In the genomic region with DNA sequence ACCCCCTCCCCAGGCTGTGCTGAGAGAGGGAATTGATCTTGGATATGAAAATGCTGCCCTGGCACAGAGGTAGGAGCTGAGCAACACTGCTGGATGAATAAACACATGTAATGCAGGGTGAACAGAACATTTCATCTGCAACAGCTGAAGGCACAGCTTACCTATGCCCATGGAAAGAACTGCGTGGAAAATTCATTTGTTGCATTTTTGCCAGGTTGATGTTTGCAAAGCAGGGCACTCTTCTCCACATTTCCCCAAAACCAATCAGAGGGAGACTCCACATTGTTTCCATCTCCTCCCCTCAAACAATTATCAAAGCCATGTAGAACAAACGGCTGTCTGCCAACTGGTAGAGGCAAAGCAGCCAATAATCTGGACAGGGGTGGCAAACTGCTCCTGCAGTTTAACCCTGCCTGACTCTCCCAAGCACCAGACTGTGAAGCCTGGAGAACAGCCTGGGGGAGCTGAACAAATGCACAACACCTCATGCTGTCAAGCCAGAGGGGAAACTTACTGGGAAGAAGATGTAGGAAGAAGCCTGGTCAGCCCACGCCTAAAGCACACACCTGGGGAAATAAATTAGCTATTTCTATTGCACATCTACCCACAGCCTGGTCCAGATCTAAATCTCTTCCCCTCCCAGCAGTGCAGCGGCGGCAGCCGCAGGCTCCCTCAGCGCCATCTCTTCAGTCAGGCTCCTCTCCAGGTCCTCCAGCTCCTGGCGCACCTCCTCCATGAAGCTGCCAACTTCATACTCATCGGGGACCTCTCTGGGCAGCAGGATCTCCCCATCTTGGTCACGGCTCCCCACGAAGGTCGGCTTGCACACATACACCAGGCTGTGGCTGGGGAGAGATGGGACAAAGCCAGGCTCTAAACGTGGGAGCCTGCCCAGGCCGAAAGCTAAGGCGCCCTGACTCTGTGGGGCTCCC, we compare ENCODE assay signal across 22 cellular contexts. TPM values are rescaled to one million over a fixed set of nuclear protein-coding genes. Genes with fewer than 3 reads are reported as not detected.
A peak's percentile ranks its signal among the peaks of the same experiment; 100 is the strongest.
DNase-seq lines count a peak whose midpoint lies in the region; ATAC-seq and TF ChIP-seq lines count a peak whose summit lies in the region.
"Had no signal": no experiment of that assay in that cellular context is flagged by ENCODE, and none has a peak within 500 bp of the region (broad histone marks: within the 10 kb centered on the region; RNA-seq: fewer than 3 reads in every experiment).

No MANE protein-coding gene starts in this region.

- H3K9me3 Mint-ChIP-seq in activated T-cell treated with anti-CD3 and anti-CD28 coated beads, Interleukin-2, amount 50 U/mL, for 24 hours: no peaks in the 10 kb centered on the region
- H3K9me3 Mint-ChIP-seq in brain: peaks cover 0 to 3% (median 0%) of the 10 kb centered on the region in 5 experiments
- H3K9me3 Mint-ChIP-seq in stimulated activated naive B cell treated with anti-CD40 and anti-IgM and Interleukin-4, amounts not matched to agents 10 μg/mL and 1 μg/mL and 100 μg/mL, for 72 hours: no peaks in the 10 kb centered on the region
- H3K9me3 Mint-ChIP-seq: natural killer cell treated with Interleukin-12 subunit alpha and Interleukin-12 subunit beta and Interleukin-15 and Interleukin-18, amount 100 ng/mL, for 72 hours had no signal

- no peak overlapping the region for H3K4me3 Mint-ChIP-seq in activated T-cell treated with anti-CD3 and anti-CD28 coated beads, Interleukin-2, amount 50 U/mL, for 24 hours
- H3K4me3 Mint-ChIP-seq in brain: no peak overlapping the region
- H3K4me3 Mint-ChIP-seq in stimulated activated naive B cell treated with anti-CD40 and anti-IgM and Interleukin-4, amounts not matched to agents 10 μg/mL and 1 μg/mL and 100 μg/mL, for 72 hours: no peak overlapping the region
- H3K4me3 Mint-ChIP-seq: activated CD4-positive, alpha-beta T cell treated with anti-CD3 and anti-CD28 coated beads for 36 hours; CD14-positive monocyte; natural killer cell treated with Interleukin-12 subunit alpha and Interleukin-12 subunit beta and Interleukin-15 and Interleukin-18, amount 100 ng/mL, for 72 hours had no signal

- no peak for TF ChIP-seq CTCF in brain (conservative IDR thresholded peaks at IDR 0.05)

- H3K4me1 Mint-ChIP-seq in activated T-cell treated with anti-CD3 and anti-CD28 coated beads, Interleukin-2, amount 50 U/mL, for 24 hours (ENCODE audit: low read depth): peaks cover 29% of the 10 kb centered on the region
- H3K4me1 Mint-ChIP-seq in brain: peaks cover 23% of the 10 kb centered on the region
- peaks cover 9 to 10% of the 10 kb centered on the region in 2 donors for H3K4me1 Mint-ChIP-seq in stimulated activated naive B cell treated with anti-CD40 and anti-IgM and Interleukin-4, amounts not matched to agents 10 μg/mL and 1 μg/mL and 100 μg/mL, for 72 hours

- H3K27me3 Mint-ChIP-seq in activated T-cell treated with anti-CD3 and anti-CD28 coated beads, Interleukin-2, amount 50 U/mL, for 24 hours: no peaks in the 10 kb centered on the region
- no peaks in the 10 kb centered on the region for H3K27me3 Mint-ChIP-seq in brain
- H3K27me3 Mint-ChIP-seq in stimulated activated naive B cell treated with anti-CD40 and anti-IgM and Interleukin-4, amounts not matched to agents 10 μg/mL and 1 μg/mL and 100 μg/mL, for 72 hours: peaks cover 21 to 23% of the 10 kb centered on the region in 2 donors

- peak overlapping the region; percentile 22 for H3K27ac Mint-ChIP-seq in activated T-cell treated with anti-CD3 and anti-CD28 coated beads, Interleukin-2, amount 50 U/mL, for 24 hours
- H3K27ac Mint-ChIP-seq in brain: peak overlapping the region in 4 of 5 experiments; percentile 37 to 84 (median 82)
- no peak overlapping the region for H3K27ac Mint-ChIP-seq in stimulated activated naive B cell treated with anti-CD40 and anti-IgM and Interleukin-4, amounts not matched to agents 10 μg/mL and 1 μg/mL and 100 μg/mL, for 72 hours
- H3K27ac Mint-ChIP-seq: activated CD4-positive, alpha-beta T cell treated with anti-CD3 and anti-CD28 coated beads for 36 hours; CD14-positive monocyte; natural killer cell treated with Interleukin-12 subunit alpha and Interleukin-12 subunit beta and Interleukin-15 and Interleukin-18, amount 100 ng/mL, for 72 hours had no signal

- H3K36me3 Mint-ChIP-seq in activated T-cell treated with anti-CD3 and anti-CD28 coated beads, Interleukin-2, amount 50 U/mL, for 24 hours (ENCODE audit: low read depth): peaks cover 8% of the 10 kb centered on the region
- peaks cover 39% of the 10 kb centered on the region for H3K36me3 Mint-ChIP-seq in brain
- no peaks in the 10 kb centered on the region for H3K36me3 Mint-ChIP-seq in stimulated activated naive B cell treated with anti-CD40 and anti-IgM and Interleukin-4, amounts not matched to agents 10 μg/mL and 1 μg/mL and 100 μg/mL, for 72 hours
- H3K36me3 Mint-ChIP-seq: CD14-positive monocyte; natural killer cell treated with Interleukin-12 subunit alpha and Interleukin-12 subunit beta and Interleukin-15 and Interleukin-18, amount 100 ng/mL, for 72 hours had no signal

- no peak for DNase-seq in activated T-cell treated with anti-CD3 and anti-CD28 coated beads, Interleukin-2, amount 50 U/mL, for 24 hours
- no peak for DNase-seq in activated T-cell treated with anti-CD3 and anti-CD28 coated beads, Interleukin-2, amount 50 U/mL, for 48 hours
- DNase-seq in islet precursor cell: peak; percentile 45
- DNase-seq in stimulated activated CD4-positive, alpha-beta T cell treated with anti-CD3 and anti-CD28 coated beads, Interleukin-1b, Interleukin-23, amount 100 ng/mL, for 48 hours: no peak
- no peak for DNase-seq in stimulated activated naive B cell treated with anti-CD40 and anti-IgM and Interleukin-4, amounts not matched to agents 10 μg/mL and 1 μg/mL and 100 μg/mL, for 72 hours
- DNase-seq: activated CD4-positive, alpha-beta T cell treated with anti-CD3 and anti-CD28 coated beads for 36 hours; activated naive CD4-positive, alpha-beta T cell treated with Interleukin-2 at 50 U/mL for 16 hours; DMS53; erythroblast; NCI-H82; SK-N-SH; stimulated activated CD4-positive, alpha-beta T cell treated with anti-CD3 and anti-CD28 coated beads, Interleukin-15, amount 100 ng/mL, for 24 hours; stimulated activated naive CD8-positive, alpha-beta T cell treated with anti-CD3 and anti-CD28 coated beads, Interleukin-15, Interleukin-2, amounts not matched to agents 100 U/mL and 50 U/mL, for 24 hours; upper lobe of right lung had no signal

- no peak for ATAC-seq in GM21360 (IDR thresholded peaks at IDR 0.05; ENCODE audit: unreplicated experiment)
- ATAC-seq in HG03095 (IDR thresholded peaks at IDR 0.05; ENCODE audit: unreplicated experiment): no peak
- ATAC-seq in stimulated activated naive B cell treated with anti-CD40 and anti-IgM and Interleukin-4, amounts not matched to agents 10 μg/mL and 1 μg/mL and 100 μg/mL, for 72 hours (replicated peaks): no peak
- ATAC-seq: activated CD4-positive, alpha-beta T cell treated with anti-CD3 and anti-CD28 coated beads for 36 hours; gastroesophageal sphincter; HCT116; natural killer cell treated with Interleukin-12 subunit alpha and Interleukin-12 subunit beta and Interleukin-15 and Interleukin-18, amount 100 ng/mL, for 72 hours; Panc1; stimulated activated naive CD8-positive, alpha-beta T cell treated with anti-CD3 and anti-CD28 coated beads, Interleukin-15, Interleukin-2, amounts not matched to agents 100 U/mL and 50 U/mL, for 24 hours; upper lobe of right lung had no signal

RNA-seq across cellular contexts. Expression of gene DKK3, which starts 44.3 kb away (rescaled TPM):
- 236 TPM for polyA plus RNA-seq in brain (ENCODE audit: insufficient read depth, low read depth, low replicate concordance)
- polyA plus RNA-seq: CD14-positive monocyte had no signal
